Comparison of ENCODE assay signal across 9 cellular contexts in genomic region chr6:20868397-20869185, GRCh38.
DNase-seq lines count a peak whose midpoint lies in the region; ATAC-seq and TF ChIP-seq lines count a peak whose summit lies in the region.
"Had no signal": no experiment of that assay in that cellular context is flagged by ENCODE, and none has a peak within 500 bp of the region (broad histone marks: within the 10 kb centered on the region; RNA-seq: fewer than 3 reads in every experiment).

No MANE protein-coding gene starts in this region.

- H3K4me3 ChIP-seq in BE2C (ENCODE audit: low read depth, low read length) (peak overlapping the region; percentile 30), left ventricle myocardium inferior (peak overlapping the region; percentile 28)

- DNase-seq in BE2C (peak; percentile 48), NCI-H1417 (lab: John Stamatoyannopoulos, UW) (peak; percentile 91 to 99 (median 96)), NCI-H446 treated with DMSO at 0.1 percent for 48 hours (lab: John Stamatoyannopoulos, UW) (peak; percentile 64), left ventricle myocardium inferior (no peak), NCI-H226 (no peak), DMS53 (lab: John Stamatoyannopoulos, UW) (no peak), RWPE1 (ENCODE audit: low spot score) (no peak)
- DNase-seq: ACHN had no signal

- intact Hi-C loops in left ventricle myocardium inferior (cut with micrococcal nuclease) = no loop called here

- CTCF ChIA-PET in RWPE1 (lab: Yijun Ruan, JAX) = no interaction called here

- H3K27ac ChIP-seq in left ventricle myocardium inferior (replicated peaks) (peak overlapping the region; percentile 17), RWPE1 (no peak overlapping the region)

- TF ChIP-seq CTCF in BE2C (IDR thresholded peaks at IDR 0.05; ENCODE audit: low read depth, low read length) (no peak), left ventricle myocardium inferior (IDR thresholded peaks at IDR 0.05; ENCODE audit: borderline replicate concordance) (no peak), RWPE1 (conservative IDR thresholded peaks at IDR 0.05; ENCODE audit: low read depth) (no peak)

- POLR2A ChIA-PET in RWPE1 (lab: Yijun Ruan, JAX; ENCODE audit: low non-redundant PET) = no interaction called here

- no peak for ATAC-seq in HG02970 (IDR thresholded peaks at IDR 0.05; ENCODE audit: low FRiP score, unreplicated experiment)

- no peaks in the 10 kb centered on the region for H3K36me3 ChIP-seq in BE2C
- H3K36me3 ChIP-seq in left ventricle myocardium inferior = no peaks in the 10 kb centered on the region

- H3K9me3 ChIP-seq in BE2C (no peaks in the 10 kb centered on the region), left ventricle myocardium inferior (replicated peaks) (no peaks in the 10 kb centered on the region)

- no peaks in the 10 kb centered on the region for H3K27me3 ChIP-seq in BE2C
- H3K27me3 ChIP-seq in left ventricle myocardium inferior (ENCODE audit: low read depth) = no peaks in the 10 kb centered on the region

- H3K4me1 ChIP-seq in BE2C = peaks cover 23% of the 10 kb centered on the region
- H3K4me1 ChIP-seq in left ventricle myocardium inferior = peaks cover 15% of the 10 kb centered on the region

Comparison
In these comparisons a context has a peak if more than half of its experiments do, and no peak if none do; other contexts are left out.
1. DNase-seq: peak in BE2C (single experiment), NCI-H1417 (3 of 3) and NCI-H446 treated with DMSO at 0.1 percent for 48 hours (single experiment); none in left ventricle myocardium inferior (single experiment), NCI-H226 (single experiment), DMS53 (single experiment) and RWPE1 (single experiment).